ENCODE assay signal across 14 cellular contexts in genomic region chr19:55659822-55660221, GRCh38. TPM values are rescaled to one million over a fixed set of nuclear protein-coding genes. Genes with fewer than 3 reads are reported as not detected.
DNase-seq lines count a peak whose midpoint lies in the region; ATAC-seq, FAIRE-seq and TF ChIP-seq lines count a peak whose summit lies in the region.
"Had no signal": no experiment of that assay in that cellular context is flagged by ENCODE, and none has a peak within 500 bp of the region (broad histone marks: within the 10 kb centered on the region; RNA-seq: fewer than 3 reads in every experiment).

No MANE protein-coding gene starts in this region.

- no peak for FAIRE-seq in K562 (lab: Jason Lieb, UNC)

- intact Hi-C loops in K562 (cut with micrococcal nuclease): no loop called here

- peaks cover 32% of the 10 kb centered on the region for H3K4me1 Mint-ChIP-seq in T-helper 1 cell treated with Interleukin-12 subunit alpha and Interleukin-12 subunit beta and Interleukin-4 antibody, amounts not matched to agents 30 μg/mL and 1 μg/mL, for 36 hours (ENCODE audit: low read depth)
- H3K4me1 Mint-ChIP-seq in IgD-negative memory B cell: peaks cover 30 to 36% (median 33%) of the 10 kb centered on the region in 3 donors
- H3K4me1 Mint-ChIP-seq in neural progenitor cell: peaks cover 28% of the 10 kb centered on the region

- peaks cover 51% of the 10 kb centered on the region for H3K36me3 Mint-ChIP-seq in T-helper 1 cell treated with Interleukin-12 subunit alpha and Interleukin-12 subunit beta and Interleukin-4 antibody, amounts not matched to agents 30 μg/mL and 1 μg/mL, for 36 hours (ENCODE audit: low read depth)
- H3K36me3 Mint-ChIP-seq in IgD-negative memory B cell (peaks cover 2% of the 10 kb centered on the region), neural progenitor cell (peaks cover 29% of the 10 kb centered on the region)

- H3K27me3 Mint-ChIP-seq in T-helper 1 cell treated with Interleukin-12 subunit alpha and Interleukin-12 subunit beta and Interleukin-4 antibody, amounts not matched to agents 30 μg/mL and 1 μg/mL, for 36 hours (ENCODE audit: low read depth): no peaks in the 10 kb centered on the region
- H3K27me3 Mint-ChIP-seq in IgD-negative memory B cell (no peaks in the 10 kb centered on the region), neural progenitor cell (ENCODE audit: insufficient read depth, low read depth) (no peaks in the 10 kb centered on the region)

- no peak for TF ChIP-seq POLR2A in K562 (conservative IDR thresholded peaks at IDR 0.05)

- H4K20me1 ChIP-seq in K562 (replicated peaks; ENCODE audit: control insufficient read depth, insufficient read depth, low read length) (peaks cover 67% of the 10 kb centered on the region), neural progenitor cell (ENCODE audit: low read depth) (peaks cover 86% of the 10 kb centered on the region)

- H2AFZ ChIP-seq in K562 (ENCODE audit: low read depth, low read length) (no peak overlapping the region), neural progenitor cell (replicated peaks) (no peak overlapping the region)

- no peak overlapping the region for H3K4me3 Mint-ChIP-seq in T-helper 1 cell treated with Interleukin-12 subunit alpha and Interleukin-12 subunit beta and Interleukin-4 antibody, amounts not matched to agents 30 μg/mL and 1 μg/mL, for 36 hours
- H3K4me3 Mint-ChIP-seq in IgD-negative memory B cell (peak overlapping the region in 3 of 4 donors; percentile 73 to 81 (median 73)), neural progenitor cell (peak overlapping the region; percentile 46)

- no peak for TF ChIP-seq EP300 in K562 (IDR thresholded peaks at IDR 0.05; ENCODE audit: low read length)

- BruUV-seq in K562 (replicated peaks; lab: Mats Ljungman, UMichigan): no TSS peak

- ATAC-seq in K562: no peak
- ATAC-seq: heart left ventricle, mucosa of descending colon had no signal

- H3K9me1 ChIP-seq in K562 (ENCODE audit: control insufficient read depth, insufficient read depth, low read length): peaks cover 10% of the 10 kb centered on the region

- H3K9me3 Mint-ChIP-seq in T-helper 1 cell treated with Interleukin-12 subunit alpha and Interleukin-12 subunit beta and Interleukin-4 antibody, amounts not matched to agents 30 μg/mL and 1 μg/mL, for 36 hours: no peaks in the 10 kb centered on the region
- H3K9me3 Mint-ChIP-seq in IgD-negative memory B cell: no peaks in the 10 kb centered on the region
- no peaks in the 10 kb centered on the region for H3K9me3 Mint-ChIP-seq in neural progenitor cell

- H3K27ac Mint-ChIP-seq in T-helper 1 cell treated with Interleukin-12 subunit alpha and Interleukin-12 subunit beta and Interleukin-4 antibody, amounts not matched to agents 30 μg/mL and 1 μg/mL, for 36 hours: peak overlapping the region; percentile 28
- H3K27ac Mint-ChIP-seq in IgD-negative memory B cell (peak overlapping the region in 2 of 3 donors; percentile 71 to 82), neural progenitor cell (no peak overlapping the region)

- H3K9me3 ChIP-seq in K562 (replicated peaks; ENCODE audit: control insufficient read depth, insufficient read depth, low read depth, low read length) (no peaks in the 10 kb centered on the region), neural progenitor cell (ENCODE audit: low read depth) (no peaks in the 10 kb centered on the region)
- H3K9me3 ChIP-seq: esophagus muscularis mucosa, heart left ventricle, mucosa of descending colon, tibial nerve had no signal

- H3K4me3 ChIP-seq in K562: no peak overlapping the region
- no peak overlapping the region for H3K4me3 ChIP-seq in neural progenitor cell
- H3K4me3 ChIP-seq: esophagus muscularis mucosa, heart left ventricle, mucosa of descending colon, tibial nerve had no signal

- WGBS in K562 (ENCODE audit: insufficient coverage, low coverage, missing lambda C conversion rate): 84% methylated on average over 3 of the region's 9 CpGs

- no peak for TF ChIP-seq CTCF in K562 (IDR thresholded peaks at IDR 0.05 in 2 of 3, conservative IDR thresholded peaks at IDR 0.05 in 1 of 3; ENCODE audit: insufficient read depth in 2 of 3, low read depth in 1 of 3, low read length in 3 of 3)
- TF ChIP-seq CTCF in neural progenitor cell (IDR thresholded peaks at IDR 0.05): no peak

- H3K27ac ChIP-seq in K562 (ENCODE audit: extremely low read depth, low read depth, low read length) (no peak overlapping the region; the same call in 2 of the 3 replicates), neural progenitor cell (no peak overlapping the region)
- H3K27ac ChIP-seq: 22Rv1, esophagus muscularis mucosa, heart left ventricle, tibial nerve had no signal

- peaks cover 93% of the 10 kb centered on the region for H3K36me3 ChIP-seq in K562 (ENCODE audit: control insufficient read depth, insufficient read depth, low read length)
- H3K36me3 ChIP-seq in neural progenitor cell: no peaks in the 10 kb centered on the region

- peaks cover 97% of the 10 kb centered on the region for H3K79me2 ChIP-seq in K562 (ENCODE audit: control insufficient read depth, insufficient read depth, low read length)
- peaks cover 99% of the 10 kb centered on the region for H3K79me2 ChIP-seq in neural progenitor cell (ENCODE audit: low read depth)

- H3K9ac ChIP-seq in K562 (ENCODE audit: insufficient read depth in 1 of 2, low read depth in 2 of 2, low read length in 2 of 2): peak overlapping the region in 1 of 2 experiments; percentile 72; a peak in 2 of 4 replicates
- H3K9ac ChIP-seq in neural progenitor cell: no peak overlapping the region

- CTCF ChIA-PET in K562 (lab: Yijun Ruan, JAX; ENCODE audit: low intra/inter-chr PET ratio): no interaction called here

- peaks cover 6% of the 10 kb centered on the region for H3F3A ChIP-seq in neural progenitor cell (ENCODE audit: low read depth)

- peaks cover 20 to 25% of the 10 kb centered on the region in 2 experiments; a peak in 4 of 5 replicates for H3K4me1 ChIP-seq in K562 (replicated peaks in 1 of 2; ENCODE audit: control insufficient read depth in 2 of 2, insufficient read depth in 2 of 2, low read length in 2 of 2)
- H3K4me1 ChIP-seq in neural progenitor cell: peaks cover 18% of the 10 kb centered on the region

- in situ Hi-C loops in K562 (cut with MboI): no loop called here

- no peak for TF ChIP-seq RAD21 in K562 (CRISPR knock-in tag; conservative IDR thresholded peaks at IDR 0.05 in 1 of 2, IDR thresholded peaks at IDR 0.05 in 1 of 2)

- POLR2A ChIA-PET in K562 (lab: Yijun Ruan, JAX): interaction anchor here (0.6 kb wide), 1 partner anchor 274 kb away, joined by 3 read pairs; no protein-coding TSS in a partner anchor

- H3K4me2 ChIP-seq in K562 (ENCODE audit: insufficient read depth, low read length) (no peak overlapping the region), neural progenitor cell (no peak overlapping the region)

- H3K27me3 ChIP-seq in K562 (ENCODE audit: control insufficient read depth in 2 of 2, insufficient read depth in 2 of 2, low read length in 2 of 2) (no peaks in the 10 kb centered on the region), neural progenitor cell (no peaks in the 10 kb centered on the region)
- H3K27me3 ChIP-seq: esophagus muscularis mucosa, heart left ventricle, tibial nerve had no signal

- DNase-seq in T-helper 1 cell: no peak
- DNase-seq in K562 (ENCODE audit: extremely low read depth in 1 of 4, low spot score in 3 of 4): no peak
- DNase-seq in neural progenitor cell (ENCODE audit: low spot score): no peak
- DNase-seq in effector CD4-positive, alpha-beta T cell: no peak
- no peak for DNase-seq in MV-4-11 (lab: John Stamatoyannopoulos, UW)
- DNase-seq in activated gamma-delta T cell (lab: John Stamatoyannopoulos, UW): no peak
- DNase-seq: heart left ventricle, mucosa of descending colon, NCI-H2029 treated with DMSO at 0.1 percent for 48 hours had no signal

RNA-seq across cellular contexts. Expression of gene U2AF2, which starts 5.0 kb away (rescaled TPM):
- 14.2 TPM for polyA plus RNA-seq in IgD-negative memory B cell
- 193 and 483 TPM in 2 replicates for total RNA-seq in K562 (2011; cell fraction: chromatin; rRNA removed; ENCODE audit: low replicate concordance)
- 266 and 305 TPM in 2 replicates for total RNA-seq in K562 (2011; cell fraction: nucleolus; rRNA removed)
- total RNA-seq in K562 (2011; cell fraction: nucleoplasm; rRNA removed): 221 and 225 TPM in 2 replicates
- total RNA-seq in K562 (2014; rRNA removed): 279 and 332 TPM in 2 replicates
- 36.8 and 58.9 TPM in 2 replicates for total RNA-seq in K562 (2014; rRNA removed; fragmentation: Illumina TruSeq; extraction: Trizol)
- 157 and 162 TPM in 2 replicates for total RNA-seq in K562 (2015; rRNA removed; fragmentation: Illumina TruSeq; extraction: Trizol)
- total RNA-seq in K562 (2021): 304 and 321 TPM in 2 replicates
- 144 and 156 TPM in 2 replicates for polyA plus RNA-seq in K562 (2011; rRNA removed)
- polyA plus RNA-seq in K562 (2011; cell fraction: cytosol; rRNA removed): 175 and 315 TPM in 2 replicates
- 395 and 527 TPM in 2 replicates for polyA plus RNA-seq in K562 (2011; cell fraction: nucleus; rRNA removed)
- polyA plus RNA-seq in K562 (2012): 223 and 263 TPM in 2 replicates
- polyA plus RNA-seq in K562 (2014; fragmentation: Illumina TruSeq; extraction: Trizol): 169 and 224 TPM in 2 replicates
- polyA plus RNA-seq in K562 (2014; fragmentation: Nextera tagmentation; extraction: Ambion mirVana): 1 to 10 TPM; 3.0 to 4.4 TPM
- polyA plus RNA-seq in K562 (2014; rRNA removed): 277 and 331 TPM in 2 replicates
- 42.9 and 75.8 TPM in 2 replicates for polyA minus RNA-seq in K562 (2011; rRNA and poly(A)+ RNA removed)
- polyA minus RNA-seq in K562 (2011; cell fraction: cytosol; rRNA and poly(A)+ RNA removed): 113 and 128 TPM in 2 replicates
- polyA minus RNA-seq in K562 (2011; cell fraction: nucleus; rRNA and poly(A)+ RNA removed): 91.7 and 99.0 TPM in 2 replicates
- 124 and 238 TPM in 2 replicates for total RNA-seq in neural progenitor cell (ENCODE audit: low replicate concordance)

RNA-seq across cellular contexts. Expression of gene CCDC106, which starts 11.8 kb away (rescaled TPM):
- polyA plus RNA-seq in IgD-negative memory B cell: 16.0 TPM
- total RNA-seq in K562 (2011; cell fraction: chromatin; rRNA removed; ENCODE audit: low replicate concordance): 5.5 and 16.0 TPM in 2 replicates
- total RNA-seq in K562 (2011; cell fraction: nucleolus; rRNA removed): 17.5 and 18.3 TPM in 2 replicates
- total RNA-seq in K562 (2011; cell fraction: nucleoplasm; rRNA removed): 8.7 and 12.1 TPM in 2 replicates
- total RNA-seq in K562 (2014; rRNA removed): 17.8 and 21.9 TPM in 2 replicates
- total RNA-seq in K562 (2014; rRNA removed; fragmentation: Illumina TruSeq; extraction: Trizol): 4.2 and 7.0 TPM in 2 replicates
- total RNA-seq in K562 (2015; rRNA removed; fragmentation: Illumina TruSeq; extraction: Trizol): 12.2 and 14.3 TPM in 2 replicates
- 27.5 and 28.2 TPM in 2 replicates for total RNA-seq in K562 (2021)
- 7.6 and 11.2 TPM in 2 replicates for polyA plus RNA-seq in K562 (2011; rRNA removed)
- polyA plus RNA-seq in K562 (2011; cell fraction: cytosol; rRNA removed): 11.0 and 22.8 TPM in 2 replicates
- polyA plus RNA-seq in K562 (2011; cell fraction: nucleus; rRNA removed): 16.4 and 27.9 TPM in 2 replicates
- polyA plus RNA-seq in K562 (2012): 22.8 and 23.5 TPM in 2 replicates
- polyA plus RNA-seq in K562 (2014; fragmentation: Illumina TruSeq; extraction: Trizol): 19.1 and 21.9 TPM in 2 replicates
- polyA plus RNA-seq in K562 (2014; fragmentation: Nextera tagmentation; extraction: Ambion mirVana): under 1 TPM in 1 of 2 experiments, not detected in 1; 0.10 TPM
- polyA plus RNA-seq in K562 (2014; rRNA removed): 24.1 and 25.9 TPM in 2 replicates
- 1.8 and 1.9 TPM in 2 replicates for polyA minus RNA-seq in K562 (2011; rRNA and poly(A)+ RNA removed)
- polyA minus RNA-seq in K562 (2011; cell fraction: cytosol; rRNA and poly(A)+ RNA removed): 7.2 and 12.6 TPM in 2 replicates
- polyA minus RNA-seq in K562 (2011; cell fraction: nucleus; rRNA and poly(A)+ RNA removed): 5.3 and 6.4 TPM in 2 replicates
- total RNA-seq in neural progenitor cell (ENCODE audit: low replicate concordance): 7.6 and 24.9 TPM in 2 replicates

RNA-seq across cellular contexts. Expression of gene EPN1, which starts 15.2 kb away (rescaled TPM):
- polyA plus RNA-seq in IgD-negative memory B cell: 29.9 TPM
- total RNA-seq in K562 (2011; cell fraction: chromatin; rRNA removed; ENCODE audit: low replicate concordance): 32.5 and 96.7 TPM in 2 replicates
- total RNA-seq in K562 (2011; cell fraction: nucleolus; rRNA removed): 37.1 and 45.4 TPM in 2 replicates
- total RNA-seq in K562 (2011; cell fraction: nucleoplasm; rRNA removed): 46.5 and 48.0 TPM in 2 replicates
- 25.4 and 33.8 TPM in 2 replicates for total RNA-seq in K562 (2014; rRNA removed)
- 5.1 and 6.4 TPM in 2 replicates for total RNA-seq in K562 (2014; rRNA removed; fragmentation: Illumina TruSeq; extraction: Trizol)
- 12.7 and 14.6 TPM in 2 replicates for total RNA-seq in K562 (2015; rRNA removed; fragmentation: Illumina TruSeq; extraction: Trizol)
- 138 and 142 TPM in 2 replicates for total RNA-seq in K562 (2021)
- 11.3 and 22.8 TPM in 2 replicates for polyA plus RNA-seq in K562 (2011; rRNA removed)
- 17.5 and 44.0 TPM in 2 replicates for polyA plus RNA-seq in K562 (2011; cell fraction: cytosol; rRNA removed)
- polyA plus RNA-seq in K562 (2011; cell fraction: nucleus; rRNA removed): 19.3 and 25.8 TPM in 2 replicates
- polyA plus RNA-seq in K562 (2012): 56.6 and 92.1 TPM in 2 replicates
- 14.9 and 33.1 TPM in 2 replicates for polyA plus RNA-seq in K562 (2014; fragmentation: Illumina TruSeq; extraction: Trizol)
- polyA plus RNA-seq in K562 (2014; fragmentation: Nextera tagmentation; extraction: Ambion mirVana): under 1 TPM; 0.08 to 0.15 TPM
- polyA plus RNA-seq in K562 (2014; rRNA removed): 44.7 and 47.2 TPM in 2 replicates
- polyA minus RNA-seq in K562 (2011; rRNA and poly(A)+ RNA removed): 17.8 and 24.4 TPM in 2 replicates
- 57.1 and 83.4 TPM in 2 replicates for polyA minus RNA-seq in K562 (2011; cell fraction: cytosol; rRNA and poly(A)+ RNA removed)
- polyA minus RNA-seq in K562 (2011; cell fraction: nucleus; rRNA and poly(A)+ RNA removed): 8.9 and 16.7 TPM in 2 replicates
- 16.1 and 75.0 TPM in 2 replicates for total RNA-seq in neural progenitor cell (ENCODE audit: low replicate concordance)

RNA-seq across cellular contexts. Expression of gene ZNF581, which starts 16.4 kb away (rescaled TPM):
- 79.3 TPM for polyA plus RNA-seq in IgD-negative memory B cell
- total RNA-seq in K562 (2011; cell fraction: chromatin; rRNA removed; ENCODE audit: low replicate concordance): 8.2 and 21.8 TPM in 2 replicates
- total RNA-seq in K562 (2011; cell fraction: nucleolus; rRNA removed): 20.3 and 21.3 TPM in 2 replicates
- 16.7 and 16.8 TPM in 2 replicates for total RNA-seq in K562 (2011; cell fraction: nucleoplasm; rRNA removed)
- 18.6 and 26.4 TPM in 2 replicates for total RNA-seq in K562 (2014; rRNA removed)
- total RNA-seq in K562 (2014; rRNA removed; fragmentation: Illumina TruSeq; extraction: Trizol): 7.3 and 8.5 TPM in 2 replicates
- 8.6 and 11.0 TPM in 2 replicates for total RNA-seq in K562 (2015; rRNA removed; fragmentation: Illumina TruSeq; extraction: Trizol)
- total RNA-seq in K562 (2021): 35.7 and 39.4 TPM in 2 replicates
- polyA plus RNA-seq in K562 (2011; rRNA removed): 15.4 and 26.0 TPM in 2 replicates
- polyA plus RNA-seq in K562 (2011; cell fraction: cytosol; rRNA removed): 30.9 and 47.7 TPM in 2 replicates
- polyA plus RNA-seq in K562 (2011; cell fraction: nucleus; rRNA removed): 24.0 and 27.6 TPM in 2 replicates
- 19.0 and 47.4 TPM in 2 replicates for polyA plus RNA-seq in K562 (2012)
- polyA plus RNA-seq in K562 (2014; fragmentation: Illumina TruSeq; extraction: Trizol): 15.7 and 23.2 TPM in 2 replicates
- 1 to 10 TPM; 2.4 to 5.8 TPM for polyA plus RNA-seq in K562 (2014; fragmentation: Nextera tagmentation; extraction: Ambion mirVana)
- 23.2 and 24.0 TPM in 2 replicates for polyA plus RNA-seq in K562 (2014; rRNA removed)
- polyA minus RNA-seq in K562 (2011; rRNA and poly(A)+ RNA removed): 11.6 and 13.6 TPM in 2 replicates
- 15.3 and 31.1 TPM in 2 replicates for polyA minus RNA-seq in K562 (2011; cell fraction: cytosol; rRNA and poly(A)+ RNA removed)
- 4.4 and 6.6 TPM in 2 replicates for polyA minus RNA-seq in K562 (2011; cell fraction: nucleus; rRNA and poly(A)+ RNA removed)
- total RNA-seq in neural progenitor cell (ENCODE audit: low replicate concordance): 12.2 and 32.4 TPM in 2 replicates

RNA-seq across cellular contexts. Expression of gene ZNF580, which starts 19.0 kb away (rescaled TPM):
- polyA plus RNA-seq in IgD-negative memory B cell (38.4 TPM), K562 (2011; rRNA removed) (5.0 and 7.7 TPM in 2 replicates), K562 (2014; fragmentation: Illumina TruSeq; extraction: Trizol) (12.7 and 15.5 TPM in 2 replicates), K562 (2014; fragmentation: Nextera tagmentation; extraction: Ambion mirVana) (1 to 10 TPM; 2.3 to 3.9 TPM), K562 (2014; rRNA removed) (25.2 and 30.8 TPM in 2 replicates)
- 26.2 and 41.7 TPM in 2 replicates for total RNA-seq in K562 (2011; cell fraction: chromatin; rRNA removed; ENCODE audit: low replicate concordance)
- 16.2 and 20.0 TPM in 2 replicates for total RNA-seq in K562 (2011; cell fraction: nucleolus; rRNA removed)
- 33.4 and 56.4 TPM in 2 replicates for total RNA-seq in K562 (2011; cell fraction: nucleoplasm; rRNA removed)
- total RNA-seq in K562 (2014; rRNA removed) (13.9 and 24.4 TPM in 2 replicates), K562 (2014; rRNA removed; fragmentation: Illumina TruSeq; extraction: Trizol) (5.2 and 5.7 TPM in 2 replicates), K562 (2015; rRNA removed; fragmentation: Illumina TruSeq; extraction: Trizol) (6.0 and 6.8 TPM in 2 replicates), K562 (2021) (38.0 and 47.4 TPM in 2 replicates), neural progenitor cell (ENCODE audit: low replicate concordance) (2.8 and 13.4 TPM in 2 replicates)
- polyA plus RNA-seq in K562 (2011; cell fraction: cytosol; rRNA removed): 10.9 and 21.1 TPM in 2 replicates
- 39.9 and 68.6 TPM in 2 replicates for polyA plus RNA-seq in K562 (2011; cell fraction: nucleus; rRNA removed)
- polyA plus RNA-seq in K562 (2012): 41.5 and 62.4 TPM in 2 replicates
- polyA minus RNA-seq in K562 (2011; rRNA and poly(A)+ RNA removed): 4.4 and 4.6 TPM in 2 replicates
- 12.2 and 16.3 TPM in 2 replicates for polyA minus RNA-seq in K562 (2011; cell fraction: cytosol; rRNA and poly(A)+ RNA removed)
- 7.3 and 8.8 TPM in 2 replicates for polyA minus RNA-seq in K562 (2011; cell fraction: nucleus; rRNA and poly(A)+ RNA removed)
